Comparison of ENCODE assay signal across 10 cellular contexts in genomic region chr3:51311055-51311454, GRCh38.
DNase-seq lines count a peak whose midpoint lies in the region; ATAC-seq, FAIRE-seq and TF ChIP-seq lines count a peak whose summit lies in the region.
"Had no signal": no experiment of that assay in that cellular context is flagged by ENCODE, and none has a peak within 500 bp of the region (broad histone marks: within the 10 kb centered on the region; RNA-seq: fewer than 3 reads in every experiment).

No MANE protein-coding gene starts in this region.

- peak; percentile 69 for ATAC-seq in PC-3

- no peak overlapping the region for H3K9ac ChIP-seq in PC-3 (ENCODE audit: low read length)

- CTCF ChIA-PET in PC-3 (lab: Charles Lee), result interaction anchor here (0.5 to 1.3 kb wide), 6 partner anchors 27 to 695 kb away, joined by 3 to 11 read pairs (median 4); partner anchors contain the start of gene MAPKAPK3

- BruUV-seq in PC-3 (replicated peaks; lab: Mats Ljungman, UMichigan), result no TSS peak

- no peak overlapping the region for H2AFZ ChIP-seq in PC-3 (ENCODE audit: low read length)

- POLR2A ChIA-PET in PC-3 (lab: Charles Lee; ENCODE audit: unreplicated experiment), result no interaction called here

- no peaks in the 10 kb centered on the region for H3K36me3 ChIP-seq in PC-3 (ENCODE audit: low read depth, low read length)
- H3K36me3 ChIP-seq in MG63, result no peaks in the 10 kb centered on the region
- H3K36me3 ChIP-seq: thoracic aorta had no signal

- H3K4me3 ChIP-seq in PC-3 (ENCODE audit: low read length) (no peak overlapping the region), fibroblast of pulmonary artery (replicated peaks; ENCODE audit: low read depth, low read length) (no peak overlapping the region), MG63 (no peak overlapping the region)
- H3K4me3 ChIP-seq: lung, thoracic aorta had no signal

- DNase-seq in PC-3 (peak; percentile 50), fibroblast of pulmonary artery (ENCODE audit: low read depth) (peak; percentile 47), DMS153 (lab: John Stamatoyannopoulos, UW) (no peak), MG63 (no peak), islet precursor cell (no peak), NCI-H748 treated with DMSO at 0.1 percent for 48 hours (lab: John Stamatoyannopoulos, UW) (no peak)

- H3K9me3 ChIP-seq in PC-3 (ENCODE audit: low read length), result no peaks in the 10 kb centered on the region
- H3K9me3 ChIP-seq in MG63, result no peaks in the 10 kb centered on the region
- H3K9me3 ChIP-seq: thoracic aorta had no signal

- no peak overlapping the region for H3K4me2 ChIP-seq in PC-3 (ENCODE audit: low read length)

- no peaks in the 10 kb centered on the region for H4K20me1 ChIP-seq in PC-3 (ENCODE audit: low read length)

- intact Hi-C loops in PC-3 (cut with micrococcal nuclease), result loop anchor here (1.0 to 2.0 kb wide), 2 partner anchors 62 to 695 kb away; no protein-coding TSS in a partner anchor

- FAIRE-seq in G401.6 (lab: Jason Lieb, UNC), result peak; percentile 46

- no peaks in the 10 kb centered on the region for H3K9me2 ChIP-seq in PC-3 (replicated peaks; ENCODE audit: low read length)

- H3K79me2 ChIP-seq in PC-3 (ENCODE audit: low read length), result no peaks in the 10 kb centered on the region

- H3K27me3 ChIP-seq in PC-3 (ENCODE audit: low read length) (peaks cover 30% of the 10 kb centered on the region), MG63 (no peaks in the 10 kb centered on the region)

- H3K27ac ChIP-seq in 22Rv1 (no peak overlapping the region), PC-3 (ENCODE audit: low read length) (no peak overlapping the region)
- H3K27ac ChIP-seq: thoracic aorta had no signal

- no peaks in the 10 kb centered on the region for H3F3A ChIP-seq in PC-3 (ENCODE audit: low read length, unreplicated experiment)

- peak; percentile 26 for TF ChIP-seq CTCF in 22Rv1 (IDR thresholded peaks at IDR 0.05)
- peak; percentile 65 for TF ChIP-seq CTCF in PC-3 (conservative IDR thresholded peaks at IDR 0.05; ENCODE audit: low read depth, low read length)
- TF ChIP-seq CTCF in fibroblast of pulmonary artery (IDR thresholded peaks at IDR 0.05; ENCODE audit: low read length, missing control alignments), result peak; percentile 56

- H3K4me1 ChIP-seq in PC-3 (ENCODE audit: insufficient read depth, low read length), result no peaks in the 10 kb centered on the region

Comparison
In these comparisons a context has a peak if more than half of its experiments do, and no peak if none do; other contexts are left out.
1. DNase-seq: peak in PC-3 (single experiment) and fibroblast of pulmonary artery (single experiment); none in DMS153 (single experiment), MG63 (single experiment), islet precursor cell (single experiment) and NCI-H748 treated with DMSO at 0.1 percent for 48 hours (single experiment).
2. Peak in every context shown above with its lines, with median percentiles within 50 percentile points of each other: CTCF ChIP-seq.